In genomic region chr22:44999231-44999630, GRCh38 we compare ENCODE assay signal across 1 cellular context.
TF ChIP-seq lines count a peak whose summit lies in the region.

No MANE protein-coding gene starts in this region.

TF ChIP-seq in WTC11, 78 proteins besides CTCF, POLR2A, EP300 and RAD21 (continued from another document):
- TF ChIP-seq E2F1 (CRISPR knock-in tag; IDR thresholded peaks at IDR 0.05) (no peak), E2F4 (CRISPR knock-in tag; IDR thresholded peaks at IDR 0.05; ENCODE audit: borderline replicate concordance, low read depth) (no peak), CDX4 (CRISPR knock-in tag; IDR thresholded peaks at IDR 0.05; ENCODE audit: borderline replicate concordance) (no peak), GRHL2 (CRISPR knock-in tag; IDR thresholded peaks at IDR 0.05; ENCODE audit: insufficient replicate concordance, severe bottlenecking) (no peak), ERG (CRISPR knock-in tag; IDR thresholded peaks at IDR 0.05) (no peak), MLX (CRISPR knock-in tag; IDR thresholded peaks at IDR 0.05) (no peak)
TF ChIP-seq in WTC11: peak in this region for 0.
